Comparison of ENCODE assay signal across 31 cellular contexts in genomic region chr2:31129835-31130561, GRCh38. TPM values are rescaled to one million over a fixed set of nuclear protein-coding genes. Genes with fewer than 3 reads are reported as not detected.
DNase-seq lines count a peak whose midpoint lies in the region; ATAC-seq, FAIRE-seq and TF ChIP-seq lines count a peak whose summit lies in the region.
"Had no signal": no experiment of that assay in that cellular context is flagged by ENCODE, and none has a peak within 500 bp of the region (broad histone marks: within the 10 kb centered on the region; RNA-seq: fewer than 3 reads in every experiment).

No MANE protein-coding gene starts in this region.

- H3K9me3 ChIP-seq in liver (ENCODE audit: control insufficient read depth in 4 of 4, low read length in 3 of 4) (no peaks in the 10 kb centered on the region), HepG2 (ENCODE audit: low read length) (no peaks in the 10 kb centered on the region)
- no peaks in the 10 kb centered on the region for H3K9me3 ChIP-seq in CD8-positive, alpha-beta memory T cell (ENCODE audit: low read length)
- H3K9me3 ChIP-seq: gastroesophageal sphincter, prostate gland, upper lobe of left lung had no signal

- H3K27me3 Mint-ChIP-seq in brain: peaks cover 11% of the 10 kb centered on the region
- H3K27me3 Mint-ChIP-seq in CD8-positive, alpha-beta memory T cell: peaks cover 24 to 55% of the 10 kb centered on the region in 2 donors
- H3K27me3 Mint-ChIP-seq: activated B cell treated with CpG ODN at 0.5 μM for 24 hours had no signal

- peaks cover 73% of the 10 kb centered on the region for H3K4me1 Mint-ChIP-seq in brain
- H3K4me1 Mint-ChIP-seq in CD8-positive, alpha-beta memory T cell: no peaks in the 10 kb centered on the region
- H3K4me1 Mint-ChIP-seq: activated B cell treated with CpG ODN at 0.5 μM for 24 hours; activated naive CD4-positive, alpha-beta T cell treated with anti-CD3 and anti-CD28 coated beads, Interleukin-2, amount 10 ng/mL, durations not matched to agents 7 days and 5 days had no signal

- peaks cover 0 to 3% (median 0%) of the 10 kb centered on the region in 5 experiments for H3K9me3 Mint-ChIP-seq in brain
- no peaks in the 10 kb centered on the region for H3K9me3 Mint-ChIP-seq in CD8-positive, alpha-beta memory T cell
- H3K9me3 Mint-ChIP-seq: activated B cell treated with CpG ODN at 0.5 μM for 24 hours; activated naive CD4-positive, alpha-beta T cell treated with anti-CD3 and anti-CD28 coated beads, Interleukin-2, amount 10 ng/mL, durations not matched to agents 7 days and 5 days; activated T-helper 1 cell treated with anti-CD3 and anti-CD28 coated beads, Interleukin-12 subunit alpha, Interleukin-12 subunit beta, Interleukin-2, Interleukin-4 antibody, amounts not matched to agents 30 ng/mL and 10 ng/mL and 1 ng/mL, durations not matched to agents 14 hours and 24 hours and 36 hours; CD8-positive, alpha-beta T cell had no signal

- H3K79me2 ChIP-seq in HepG2 (ENCODE audit: insufficient read depth, low read length): no peaks in the 10 kb centered on the region

- CTCF ChIA-PET in HepG2 (lab: Yijun Ruan, JAX; ENCODE audit: low intra/inter-chr PET ratio, low total read pairs): no interaction called here
- CTCF ChIA-PET in CD8-positive, alpha-beta memory T cell (lab: Charles Lee): no interaction called here

- peak; percentile 66 for DNase-seq in DMS 273 (lab: John Stamatoyannopoulos, UW; ENCODE audit: unreplicated experiment)
- DNase-seq in DMS 273 treated with DMSO at 0.1 percent for 48 hours (lab: John Stamatoyannopoulos, UW): no peak
- DNase-seq in HepG2 (ENCODE audit: low spot score): no peak
- DNase-seq in retina: peak; percentile 58
- DNase-seq in CD8-positive, alpha-beta memory T cell: no peak
- DNase-seq in GM03348 (ENCODE audit: low spot score): no peak
- DNase-seq: activated B cell treated with CpG ODN at 0.5 μM for 24 hours; activated CD4-positive, alpha-beta T cell treated with anti-CD3 and anti-CD28 coated beads, Interleukin-2, amount 50 U/mL, for 4 hours; activated naive CD4-positive, alpha-beta T cell treated with anti-CD3 and anti-CD28 coated beads, Interleukin-2, amount 10 ng/mL, durations not matched to agents 7 days and 5 days; amniotic stem cell; CD8-positive, alpha-beta T cell; DMS79 treated with DMSO at 0.1 percent for 48 hours; Kasumi-1; NCI-H1048; NCI-H2171; NCI-H748 treated with DMSO at 0.1 percent for 48 hours; OCI-M1; substantia nigra; T1000; upper lobe of left lung had no signal

- TF ChIP-seq RAD21 in liver (IDR thresholded peaks at IDR 0.05): no peak
- no peak for TF ChIP-seq RAD21 in HepG2 (CRISPR knock-in tag; IDR thresholded peaks at IDR 0.05)

- TF ChIP-seq CTCF in liver (IDR thresholded peaks at IDR 0.05; ENCODE audit: low read depth, low read length, missing input control) (no peak), HepG2 (CRISPR knock-in tag; IDR thresholded peaks at IDR 0.05) (no peak), brain (conservative IDR thresholded peaks at IDR 0.05) (no peak)

- FAIRE-seq in HepG2 (lab: Jason Lieb, UNC): no peak
- FAIRE-seq: bronchial epithelial cell, H54, islet of Langerhans had no signal

- H3K27ac ChIP-seq in liver (ENCODE audit: low read depth in 1 of 2, low read length in 2 of 2): no peak overlapping the region
- H3K27ac ChIP-seq in HepG2 (ENCODE audit: extremely low read length, insufficient read depth, low read length): no peak overlapping the region
- no peak overlapping the region for H3K27ac ChIP-seq in CD8-positive, alpha-beta memory T cell (ENCODE audit: low read depth, low read length)
- H3K27ac ChIP-seq: 22Rv1, coronary artery, gastroesophageal sphincter, prostate gland, upper lobe of left lung had no signal

- H3K4me1 ChIP-seq in liver (ENCODE audit: control insufficient read depth in 4 of 4, insufficient read depth in 4 of 4, low read length in 3 of 4) (no peaks in the 10 kb centered on the region), HepG2 (ENCODE audit: insufficient read depth, low read length) (no peaks in the 10 kb centered on the region)
- H3K4me1 ChIP-seq in CD8-positive, alpha-beta memory T cell (ENCODE audit: insufficient read depth, low read length): no peaks in the 10 kb centered on the region
- H3K4me1 ChIP-seq: gastroesophageal sphincter, prostate gland, upper lobe of left lung had no signal

- TF ChIP-seq EP300 in HepG2 (IDR thresholded peaks at IDR 0.05; ENCODE audit: low read depth in 2 of 2, low read length in 2 of 2) (no peak), HepG2 (CRISPR knock-in tag; IDR thresholded peaks at IDR 0.05; ENCODE audit: borderline replicate concordance) (no peak)

- H3K4me3 ChIP-seq in liver (ENCODE audit: low read depth in 1 of 3, low read length in 3 of 3) (no peak overlapping the region), HepG2 (replicated peaks in 1 of 3; ENCODE audit: insufficient read depth in 1 of 3, low read depth in 2 of 3, low read length in 3 of 3) (no peak overlapping the region)
- no peak overlapping the region for H3K4me3 ChIP-seq in CD8-positive, alpha-beta memory T cell (ENCODE audit: low read length)
- H3K4me3 ChIP-seq: coronary artery, gastroesophageal sphincter, lung, prostate gland, upper lobe of left lung had no signal

- no peak overlapping the region for H2AFZ ChIP-seq in HepG2 (ENCODE audit: low read length)

- 67% methylated on average over 6 of the region's 6 CpGs for whole genome bisulfite sequencing in liver
- 3% methylated on average over 6 of the region's 6 CpGs for WGBS in HepG2 (ENCODE audit: low lambda C conversion rate)

- POLR2A ChIA-PET in HepG2 (lab: Yijun Ruan, JAX): no interaction called here
- POLR2A ChIA-PET in CD8-positive, alpha-beta memory T cell (lab: Charles Lee): no interaction called here

- no peaks in the 10 kb centered on the region for H3K36me3 Mint-ChIP-seq in brain
- H3K36me3 Mint-ChIP-seq in CD8-positive, alpha-beta memory T cell: no peaks in the 10 kb centered on the region
- H3K36me3 Mint-ChIP-seq: activated naive CD4-positive, alpha-beta T cell treated with anti-CD3 and anti-CD28 coated beads, Interleukin-2, amount 10 ng/mL, durations not matched to agents 7 days and 5 days; CD8-positive, alpha-beta T cell had no signal

- H4K20me1 ChIP-seq in HepG2 (ENCODE audit: insufficient read depth, low read length): no peaks in the 10 kb centered on the region

- no peak for ATAC-seq in HepG2
- ATAC-seq: CD8-positive, alpha-beta T cell; gastroesophageal sphincter had no signal

- no peak for TF ChIP-seq POLR2A in HepG2 (IDR thresholded peaks at IDR 0.05; ENCODE audit: insufficient read depth in 1 of 2, low read depth in 2 of 2, low read length in 2 of 2)

- no TSS peak for BruUV-seq in HepG2 (replicated peaks; lab: Mats Ljungman, UMichigan)

- in situ Hi-C loops in HepG2 (cut with HindIII; ENCODE audit: extremely low pct_ligation_motif_present, low pct_unique_long_range_greater_than_20kb): no loop called here

- H3K36me3 ChIP-seq in liver (ENCODE audit: control insufficient read depth in 4 of 4, insufficient read depth in 3 of 4, low read depth in 1 of 4, low read length in 3 of 4) (no peaks in the 10 kb centered on the region), HepG2 (replicated peaks in 1 of 2; ENCODE audit: control insufficient read depth in 1 of 2, insufficient read depth in 2 of 2, low read length in 2 of 2) (no peaks in the 10 kb centered on the region)
- H3K36me3 ChIP-seq in CD8-positive, alpha-beta memory T cell (ENCODE audit: insufficient read depth, low read length): no peaks in the 10 kb centered on the region
- H3K36me3 ChIP-seq: gastroesophageal sphincter, prostate gland, upper lobe of left lung had no signal

- H3K4me3 Mint-ChIP-seq in brain: peak overlapping the region in 4 of 5 experiments; percentile 27 to 64 (median 36)
- H3K4me3 Mint-ChIP-seq in CD8-positive, alpha-beta memory T cell: no peak overlapping the region
- H3K4me3 Mint-ChIP-seq: activated B cell treated with CpG ODN at 0.5 μM for 24 hours; activated naive CD4-positive, alpha-beta T cell treated with anti-CD3 and anti-CD28 coated beads, Interleukin-2, amount 10 ng/mL, durations not matched to agents 7 days and 5 days; activated T-helper 1 cell treated with anti-CD3 and anti-CD28 coated beads, Interleukin-12 subunit alpha, Interleukin-12 subunit beta, Interleukin-2, Interleukin-4 antibody, amounts not matched to agents 30 ng/mL and 10 ng/mL and 1 ng/mL, durations not matched to agents 14 hours and 24 hours and 36 hours; CD8-positive, alpha-beta T cell had no signal

- intact Hi-C loops in HepG2 (cut with micrococcal nuclease; ENCODE audit: unreplicated experiment): no loop called here

- H3K27me3 ChIP-seq in liver (ENCODE audit: control insufficient read depth in 4 of 4, insufficient read depth in 4 of 4, low read length in 3 of 4) (peaks cover 0 to 5% (median 0%) of the 10 kb centered on the region in 4 donors), HepG2 (ENCODE audit: control insufficient read depth in 1 of 2, insufficient read depth in 2 of 2, low read length in 2 of 2) (peaks cover 0 to 33% of the 10 kb centered on the region in 2 experiments; a peak in 3 of 5 replicates)
- H3K27me3 ChIP-seq in CD8-positive, alpha-beta memory T cell (ENCODE audit: insufficient read depth, low read length, poor library complexity, severe bottlenecking): peaks cover 7% of the 10 kb centered on the region
- H3K27me3 ChIP-seq: upper lobe of left lung had no signal

- H3K9ac ChIP-seq in liver (ENCODE audit: low read depth in 1 of 2, low read length in 2 of 2) (no peak overlapping the region), HepG2 (ENCODE audit: insufficient read depth, low read depth, low read length) (no peak overlapping the region)

- no peak overlapping the region for H3K4me2 ChIP-seq in HepG2 (ENCODE audit: low read depth, low read length)

- H3K27ac Mint-ChIP-seq in brain: peak overlapping the region; percentile 59 to 92 (median 71)
- no peak overlapping the region for H3K27ac Mint-ChIP-seq in CD8-positive, alpha-beta memory T cell
- H3K27ac Mint-ChIP-seq: activated B cell treated with CpG ODN at 0.5 μM for 24 hours; activated naive CD4-positive, alpha-beta T cell treated with anti-CD3 and anti-CD28 coated beads, Interleukin-2, amount 10 ng/mL, durations not matched to agents 7 days and 5 days; activated T-helper 1 cell treated with anti-CD3 and anti-CD28 coated beads, Interleukin-12 subunit alpha, Interleukin-12 subunit beta, Interleukin-2, Interleukin-4 antibody, amounts not matched to agents 30 ng/mL and 10 ng/mL and 1 ng/mL, durations not matched to agents 14 hours and 24 hours and 36 hours; CD8-positive, alpha-beta T cell had no signal

RNA-seq across cellular contexts. Expression of gene GALNT14, which starts 8.2 kb away (rescaled TPM):
- total RNA-seq in liver (1 to 10 TPM; 1.1 to 2.0 TPM), HepG2 (2016; rRNA removed; fragmentation: Illumina TruSeq; extraction: Trizol) (not detected in 2 replicates)
- polyA plus RNA-seq in liver (1 to 10 TPM in 1 of 2 donors, under 1 TPM in 1; 0.86 to 1.9 TPM), HepG2 (2011; rRNA removed) (not detected in 2 replicates), brain (ENCODE audit: insufficient read depth, low read depth, low replicate concordance) (2.5 TPM)
- total RNA-seq in HepG2 (2016; cell fraction: cytosol; rRNA removed; fragmentation: Illumina TruSeq; extraction: Trizol; ENCODE audit: low read depth): not detected in 2 replicates
- not detected in 2 replicates for total RNA-seq in HepG2 (2016; cell fraction: insoluble cytoplasmic fraction; rRNA removed; fragmentation: Illumina TruSeq; extraction: Trizol)
- not detected in 2 replicates for total RNA-seq in HepG2 (2016; cell fraction: membrane; rRNA removed; fragmentation: Illumina TruSeq; extraction: Trizol)
- not detected in 2 replicates for total RNA-seq in HepG2 (2016; cell fraction: nucleus; rRNA removed; fragmentation: Illumina TruSeq; extraction: Trizol)
- polyA plus RNA-seq in HepG2 (2011; cell fraction: cytosol; rRNA removed): not detected in 2 replicates
- polyA plus RNA-seq in HepG2 (2011; cell fraction: nucleus; rRNA removed): not detected in 2 replicates
- not detected in 2 replicates for polyA plus RNA-seq in HepG2 (2012)
- not detected in 2 replicates for polyA plus RNA-seq in HepG2 (2016; cell fraction: cytosol; fragmentation: Illumina TruSeq; extraction: Trizol; ENCODE audit: low read depth)
- not detected in 2 replicates for polyA plus RNA-seq in HepG2 (2016; cell fraction: insoluble cytoplasmic fraction; fragmentation: Illumina TruSeq; extraction: Trizol; ENCODE audit: low read depth)
- not detected in 2 replicates for polyA plus RNA-seq in HepG2 (2016; cell fraction: membrane; fragmentation: Illumina TruSeq; extraction: Trizol; ENCODE audit: low read depth)
- not detected in 2 replicates for polyA plus RNA-seq in HepG2 (2016; cell fraction: nucleus; fragmentation: Illumina TruSeq; extraction: Trizol; ENCODE audit: insufficient read depth, low read depth)
- polyA minus RNA-seq in HepG2 (2011; rRNA and poly(A)+ RNA removed; ENCODE audit: low replicate concordance): 0.26 TPM in 1 of 2 replicates, not detected in the other
- polyA minus RNA-seq in HepG2 (2011; cell fraction: cytosol; rRNA and poly(A)+ RNA removed): not detected in 2 replicates
- polyA minus RNA-seq in HepG2 (2011; cell fraction: nucleus; rRNA and poly(A)+ RNA removed): not detected in 2 replicates
- under 1 TPM; 0.62 to 0.74 TPM for total RNA-seq in CD8-positive, alpha-beta memory T cell
- polyA plus RNA-seq in CD8-positive, alpha-beta memory T cell: not detected
- total RNA-seq: CD8-positive, alpha-beta T cell had no signal

Comparison
In these comparisons a context has a peak if more than half of its experiments do, and no peak if none do; other contexts are left out.
1. DNase-seq: peak in DMS 273 (single experiment) and retina (single experiment); none in DMS 273 treated with DMSO at 0.1 percent for 48 hours (single experiment), HepG2 (single experiment), CD8-positive, alpha-beta memory T cell (0 of 5) and GM03348 (single experiment).
2. H3K27ac Mint-ChIP-seq: peak in brain (5 of 5); none in CD8-positive, alpha-beta memory T cell (0 of 8).
3. H3K4me3 Mint-ChIP-seq: peak in brain (4 of 5); none in CD8-positive, alpha-beta memory T cell (0 of 7).